Comparison of ENCODE assay signal across 24 cellular contexts in the genomic region with DNA sequence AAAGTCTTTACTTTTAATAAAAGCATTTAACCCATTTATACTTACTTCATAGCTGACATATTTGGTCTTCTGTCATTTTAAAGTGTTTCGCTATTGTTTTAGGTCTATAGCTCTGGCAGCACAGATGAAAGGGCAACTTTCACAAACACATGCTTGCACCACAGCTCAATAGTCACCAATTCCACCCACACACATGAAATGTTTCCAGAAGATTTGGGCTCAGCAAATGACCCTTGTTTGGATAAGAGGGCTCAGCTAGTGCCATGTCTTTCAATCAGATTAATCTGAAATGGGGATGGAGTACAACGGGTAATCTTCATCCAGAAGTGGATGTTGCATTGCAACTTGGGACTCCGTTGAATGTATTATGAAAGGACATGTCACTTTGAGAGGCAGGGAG.
DNase-seq lines count a peak whose midpoint lies in the region; ATAC-seq and TF ChIP-seq lines count a peak whose summit lies in the region.
"Had no signal": no experiment of that assay in that cellular context is flagged by ENCODE, and none has a peak within 500 bp of the region (broad histone marks: within the 10 kb centered on the region; RNA-seq: fewer than 3 reads in every experiment).

No MANE protein-coding gene starts in this region.

- H3K36me3 ChIP-seq in RWPE2 (ENCODE audit: low read depth) (no peaks in the 10 kb centered on the region), spleen (no peaks in the 10 kb centered on the region), vagina (no peaks in the 10 kb centered on the region)
- H3K36me3 ChIP-seq: heart right ventricle, neural progenitor cell had no signal

- H3K4me3 ChIP-seq in RWPE2 (ENCODE audit: severe bottlenecking) (no peak overlapping the region), fibroblast of the aortic adventitia (ENCODE audit: low read depth, low read length) (no peak overlapping the region), spleen (no peak overlapping the region), vagina (no peak overlapping the region)
- H3K4me3 ChIP-seq: heart right ventricle, neural progenitor cell had no signal

- H3K4me1 ChIP-seq in RWPE2 (ENCODE audit: insufficient read depth, poor library complexity, severe bottlenecking) = peaks cover 11% of the 10 kb centered on the region
- H3K4me1 ChIP-seq in spleen = peaks cover 0 to 3% (median 0%) of the 10 kb centered on the region in 6 donors
- H3K4me1 ChIP-seq in vagina = peaks cover 7% of the 10 kb centered on the region
- H3K4me1 ChIP-seq: foreskin keratinocyte, neural progenitor cell, parathyroid adenoma had no signal

- intact Hi-C loops in spleen (cut with DNase I; ENCODE audit: low total_unique reads) = no loop called here
- intact Hi-C loops in vagina (cut with DNase I) = no loop called here

- TF ChIP-seq POLR2A in spleen (IDR thresholded peaks at IDR 0.05) = no peak
- TF ChIP-seq POLR2A in vagina (IDR thresholded peaks at IDR 0.05) = no peak

- WGBS in spleen, 5 donors = 66 to 89% (median 75%) methylated on average over 3 of the region's 3 CpGs

- ATAC-seq in GM18517 (IDR thresholded peaks at IDR 0.05; ENCODE audit: unreplicated experiment) (peak; percentile 23), RWPE2 (ENCODE audit: low read depth) (no peak), HG02610 (IDR thresholded peaks at IDR 0.05; ENCODE audit: unreplicated experiment) (no peak)
- ATAC-seq: activated CD8-positive, alpha-beta T cell treated with anti-CD3 and anti-CD28 coated beads, Interleukin-2, amount 10 ng/mL, durations not matched to agents 7 days and 5 days had no signal

- TF ChIP-seq CTCF in RWPE2 (IDR thresholded peaks at IDR 0.05; ENCODE audit: poor library complexity, severe bottlenecking) = no peak
- TF ChIP-seq CTCF in fibroblast of the aortic adventitia (IDR thresholded peaks at IDR 0.05; ENCODE audit: insufficient read depth, low read length) = no peak
- no peak for TF ChIP-seq CTCF in spleen (IDR thresholded peaks at IDR 0.05 in 8 of 11, conservative IDR thresholded peaks at IDR 0.05 in 3 of 11)
- no peak for TF ChIP-seq CTCF in vagina (IDR thresholded peaks at IDR 0.05)

- DNase-seq in H4 (ENCODE audit: low spot score) (peak; percentile 18), RWPE2 (ENCODE audit: low spot score) (no peak), fibroblast of the aortic adventitia (ENCODE audit: low read depth) (peak; percentile 38), spleen (no peak), vagina (ENCODE audit: extremely low spot score in 2 of 2) (no peak)
- DNase-seq: activated CD4-positive, alpha-beta T cell treated with anti-CD3 and anti-CD28 coated beads for 1 hour; activated CD8-positive, alpha-beta T cell treated with anti-CD3 and anti-CD28 coated beads, Interleukin-2, amount 10 ng/mL, durations not matched to agents 7 days and 5 days; activated effector memory CD4-positive, alpha-beta T cell treated with Interleukin-2 at 50 U/mL for 16 hours; CD4-positive, CD25-positive, alpha-beta regulatory T cell; heart right ventricle; kidney glomerular epithelial cell; NCI-H1436; NCI-H345; NCI-H748 treated with DMSO at 0.1 percent for 48 hours; SK-N-SH; stimulated activated CD4-positive, alpha-beta T cell treated with anti-CD3 and anti-CD28 coated beads, Interleukin-12 subunit alpha, Interleukin-12 subunit beta, amount 100 ng/mL, for 4 hours; stimulated activated CD4-positive, alpha-beta T cell treated with anti-CD3 and anti-CD28 coated beads, Interleukin-4, amount 100 ng/mL, for 24 hours had no signal

- no peaks in the 10 kb centered on the region for H3K9me3 ChIP-seq in RWPE2 (ENCODE audit: severe bottlenecking)
- H3K9me3 ChIP-seq in spleen = no peaks in the 10 kb centered on the region
- H3K9me3 ChIP-seq in vagina = no peaks in the 10 kb centered on the region
- H3K9me3 ChIP-seq: heart right ventricle, SK-N-SH had no signal

- peak overlapping the region; percentile 44 for H3K27ac ChIP-seq in RWPE2 (ENCODE audit: poor library complexity, severe bottlenecking)
- no peak overlapping the region for H3K27ac ChIP-seq in spleen
- H3K27ac ChIP-seq in vagina = no peak overlapping the region
- H3K27ac ChIP-seq: epithelial cell of prostate, foreskin keratinocyte, KMS-11, neural progenitor cell, parathyroid adenoma had no signal

- H3K27me3 ChIP-seq in RWPE2 (ENCODE audit: insufficient read depth, poor library complexity, severe bottlenecking) (no peaks in the 10 kb centered on the region), spleen (replicated peaks in 1 of 7) (peaks cover 0 to 37% (median 0%) of the 10 kb centered on the region in 7 donors), vagina (no peaks in the 10 kb centered on the region)
- H3K27me3 ChIP-seq: heart right ventricle, neural progenitor cell had no signal

Comparison
In these comparisons a context has a peak if more than half of its experiments do, and no peak if none do; other contexts are left out.
1. DNase-seq: peak in H4 (single experiment) and fibroblast of the aortic adventitia (single experiment); none in RWPE2 (single experiment), spleen (single experiment) and vagina (0 of 2).